8 cellular contexts compared by ENCODE assay signal in the genomic region with DNA sequence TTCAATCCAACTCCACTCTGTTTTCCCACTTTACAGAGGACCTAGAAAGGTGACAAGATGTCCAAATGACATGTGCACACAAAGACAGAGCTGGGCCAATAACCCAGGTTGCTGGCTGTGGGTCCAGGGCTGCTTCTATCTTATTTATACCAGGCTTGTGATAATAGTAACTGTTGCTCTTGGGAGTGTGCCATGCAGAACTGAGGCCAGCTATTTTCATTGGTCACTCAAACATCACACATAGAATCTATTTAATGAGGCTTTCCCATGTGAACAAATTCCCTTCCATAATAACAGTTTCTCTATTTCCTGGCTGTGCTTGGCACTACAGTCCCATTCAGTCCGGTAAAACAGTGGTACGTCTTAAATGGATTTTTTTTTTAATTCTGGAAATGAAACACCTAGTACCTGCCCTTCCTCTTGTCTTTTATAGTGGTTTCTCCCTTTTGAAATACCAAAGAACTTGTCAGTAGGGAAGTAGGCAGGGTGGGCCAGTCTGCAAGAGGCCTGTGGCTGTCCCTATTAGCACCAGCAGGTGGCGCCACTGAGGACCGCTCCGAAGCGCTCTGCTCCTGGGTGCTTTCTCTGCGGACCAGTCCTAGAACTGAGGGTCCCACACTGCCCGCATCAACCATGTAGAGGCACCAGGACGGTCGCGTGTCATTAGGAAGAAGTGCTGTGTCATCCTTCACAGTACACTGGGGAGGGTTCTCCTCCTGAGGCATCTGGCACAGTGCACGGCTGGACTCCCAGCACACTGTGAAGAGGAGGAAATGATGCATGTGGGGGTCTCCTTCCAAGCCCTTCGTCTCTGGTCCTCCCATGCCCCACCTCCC. TPM values are rescaled to one million over a fixed set of nuclear protein-coding genes. Genes with fewer than 3 reads are reported as not detected.
DNase-seq lines count a peak whose midpoint lies in the region; ATAC-seq and TF ChIP-seq lines count a peak whose summit lies in the region.

No MANE protein-coding gene starts in this region.

- H3F3A ChIP-seq in Loucy (ENCODE audit: low read depth) = no peaks in the 10 kb centered on the region

- H3K4me3 ChIP-seq in Loucy (ENCODE audit: low read length, poor library complexity, severe bottlenecking) (no peak overlapping the region), lower lobe of right lung (no peak overlapping the region)

- intact Hi-C loops in lower lobe of right lung (cut with DNase I) = no loop called here

- no peaks in the 10 kb centered on the region for H4K20me1 ChIP-seq in Loucy (ENCODE audit: insufficient read depth, low read length, poor library complexity, severe bottlenecking)

- no peaks in the 10 kb centered on the region for H3K36me3 ChIP-seq in Loucy (ENCODE audit: insufficient read depth, low read length)
- no peaks in the 10 kb centered on the region for H3K36me3 ChIP-seq in lower lobe of right lung

- no peaks in the 10 kb centered on the region for H3K9me2 ChIP-seq in Loucy (replicated peaks; ENCODE audit: low read depth, low read length)

- H3K9me3 ChIP-seq in Loucy (ENCODE audit: insufficient read depth, low read depth, low read length) (no peaks in the 10 kb centered on the region), lower lobe of right lung (no peaks in the 10 kb centered on the region)

- H3K9ac ChIP-seq in Loucy (ENCODE audit: low read depth, low read length, poor library complexity, severe bottlenecking) = no peak overlapping the region

- no peaks in the 10 kb centered on the region for H3K27me3 ChIP-seq in Loucy (ENCODE audit: insufficient read depth, low read length, poor library complexity, severe bottlenecking)
- no peaks in the 10 kb centered on the region for H3K27me3 ChIP-seq in lower lobe of right lung (ENCODE audit: low read depth)

- H3K4me1 ChIP-seq in Loucy (ENCODE audit: insufficient read depth, low read length, poor library complexity, severe bottlenecking) (peaks cover 21% of the 10 kb centered on the region), lower lobe of right lung (peaks cover 22% of the 10 kb centered on the region)

- H3K79me2 ChIP-seq in Loucy (ENCODE audit: insufficient read depth, low read length) = no peaks in the 10 kb centered on the region

- TF ChIP-seq CTCF in Loucy (conservative IDR thresholded peaks at IDR 0.05; ENCODE audit: low read length) (peak; percentile 93), lower lobe of right lung (IDR thresholded peaks at IDR 0.05) (peak; percentile 88)

- peak; percentile 58 to 66 for ATAC-seq in lower lobe of right lung

- no peak overlapping the region for H3K4me2 ChIP-seq in Loucy (ENCODE audit: low read depth, low read length, poor library complexity, severe bottlenecking)

- H3K27ac ChIP-seq in lower lobe of right lung = peak overlapping the region; percentile 21

- H2AFZ ChIP-seq in Loucy (ENCODE audit: low read length) = no peak overlapping the region

- DNase-seq in NK-92 treated with Interleukin-12 subunit alpha and Interleukin-12 subunit beta, amount 100 ng/mL, for 24 hours (lab: John Stamatoyannopoulos, UW) = peak; percentile 18
- DNase-seq in NK-92 (lab: John Stamatoyannopoulos, UW; ENCODE audit: unreplicated experiment) (no peak), cerebellar cortex (ENCODE audit: low spot score) (peak; percentile 27), lower lobe of right lung (peak; percentile 77), pons (ENCODE audit: low spot score) (no peak)
- DNase-seq in activated CD4-positive, alpha-beta T cell treated with anti-CD3 and anti-CD28 coated beads for 1 hour = peak; percentile 39
- peak; percentile 24 to 35 for DNase-seq in stimulated activated CD8-positive, alpha-beta memory T cell treated with anti-CD3 and anti-CD28 coated beads, Interleukin-15, amount 100 ng/mL, for 48 hours (ENCODE audit: low read depth in 2 of 2)

RNA-seq across cellular contexts. Expression of a gene that starts 52.1 kb away (rescaled TPM):
- total RNA-seq in lower lobe of right lung = 9.6 TPM

Comparison
In these comparisons a context has a peak if more than half of its experiments do, and no peak if none do; other contexts are left out.
1. DNase-seq: peak in NK-92 treated with Interleukin-12 subunit alpha and Interleukin-12 subunit beta, amount 100 ng/mL, for 24 hours (single experiment), activated CD4-positive, alpha-beta T cell treated with anti-CD3 and anti-CD28 coated beads for 1 hour (single experiment), cerebellar cortex (single experiment), lower lobe of right lung (single experiment) and stimulated activated CD8-positive, alpha-beta memory T cell treated with anti-CD3 and anti-CD28 coated beads, Interleukin-15, amount 100 ng/mL, for 48 hours (2 of 2); none in NK-92 (single experiment) and pons (single experiment).